Comparison of ENCODE assay signal across 1 cellular context in the genomic region with DNA sequence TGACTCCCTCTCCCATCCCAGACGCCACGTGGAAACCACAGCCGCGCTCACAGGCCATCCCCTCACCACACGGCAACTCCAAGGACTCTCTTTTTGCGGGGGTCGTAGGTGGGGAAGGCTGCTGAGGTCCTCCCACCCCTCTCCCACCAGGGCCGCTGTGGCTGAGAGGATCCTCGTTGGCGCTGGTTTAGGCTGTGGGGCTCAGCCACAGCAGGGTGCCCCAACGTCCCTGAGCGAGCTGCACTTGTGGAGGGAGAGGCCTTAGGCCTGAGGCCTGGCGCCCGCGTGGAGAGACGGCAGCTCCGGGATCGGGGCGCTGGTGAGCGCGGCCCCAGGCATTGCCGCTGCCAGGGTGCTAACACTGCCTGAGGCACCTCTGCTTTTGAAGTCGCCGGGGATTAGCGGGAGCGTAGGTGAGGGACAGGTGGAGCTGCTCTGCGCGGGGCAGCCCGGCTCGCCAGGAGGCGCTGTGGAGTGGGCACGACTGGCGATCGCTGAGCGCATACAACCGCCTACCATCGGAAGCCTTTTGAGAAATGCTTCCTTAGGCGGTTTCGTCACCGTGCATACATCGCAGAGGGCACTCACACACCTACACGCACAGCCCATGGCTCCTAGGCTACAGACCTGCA.
TF ChIP-seq lines count a peak whose summit lies in the region.

No MANE protein-coding gene starts in this region.

TF ChIP-seq in WTC11, 78 proteins besides CTCF, POLR2A, EP300 and RAD21 (continued from another document):
- TF ChIP-seq, protein P1, sequence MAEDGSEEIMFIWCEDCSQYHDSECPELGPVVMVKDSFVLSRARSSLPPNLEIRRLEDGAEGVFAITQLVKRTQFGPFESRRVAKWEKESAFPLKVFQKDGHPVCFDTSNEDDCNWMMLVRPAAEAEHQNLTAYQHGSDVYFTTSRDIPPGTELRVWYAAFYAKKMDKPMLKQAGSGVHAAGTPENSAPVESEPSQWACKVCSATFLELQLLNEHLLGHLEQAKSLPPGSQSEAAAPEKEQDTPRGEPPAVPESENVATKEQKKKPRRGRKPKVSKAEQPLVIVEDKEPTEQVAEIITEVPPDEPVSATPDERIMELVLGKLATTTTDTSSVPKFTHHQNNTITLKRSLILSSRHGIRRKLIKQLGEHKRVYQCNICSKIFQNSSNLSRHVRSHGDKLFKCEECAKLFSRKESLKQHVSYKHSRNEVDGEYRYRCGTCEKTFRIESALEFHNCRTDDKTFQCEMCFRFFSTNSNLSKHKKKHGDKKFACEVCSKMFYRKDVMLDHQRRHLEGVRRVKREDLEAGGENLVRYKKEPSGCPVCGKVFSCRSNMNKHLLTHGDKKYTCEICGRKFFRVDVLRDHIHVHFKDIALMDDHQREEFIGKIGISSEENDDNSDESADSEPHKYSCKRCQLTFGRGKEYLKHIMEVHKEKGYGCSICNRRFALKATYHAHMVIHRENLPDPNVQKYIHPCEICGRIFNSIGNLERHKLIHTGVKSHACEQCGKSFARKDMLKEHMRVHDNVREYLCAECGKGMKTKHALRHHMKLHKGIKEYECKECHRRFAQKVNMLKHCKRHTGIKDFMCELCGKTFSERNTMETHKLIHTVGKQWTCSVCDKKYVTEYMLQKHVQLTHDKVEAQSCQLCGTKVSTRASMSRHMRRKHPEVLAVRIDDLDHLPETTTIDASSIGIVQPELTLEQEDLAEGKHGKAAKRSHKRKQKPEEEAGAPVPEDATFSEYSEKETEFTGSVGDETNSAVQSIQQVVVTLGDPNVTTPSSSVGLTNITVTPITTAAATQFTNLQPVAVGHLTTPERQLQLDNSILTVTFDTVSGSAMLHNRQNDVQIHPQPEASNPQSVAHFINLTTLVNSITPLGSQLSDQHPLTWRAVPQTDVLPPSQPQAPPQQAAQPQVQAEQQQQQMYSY (CRISPR knock-in tag; IDR thresholded peaks at IDR 0.05) = no peak
- TF ChIP-seq, protein P2, sequence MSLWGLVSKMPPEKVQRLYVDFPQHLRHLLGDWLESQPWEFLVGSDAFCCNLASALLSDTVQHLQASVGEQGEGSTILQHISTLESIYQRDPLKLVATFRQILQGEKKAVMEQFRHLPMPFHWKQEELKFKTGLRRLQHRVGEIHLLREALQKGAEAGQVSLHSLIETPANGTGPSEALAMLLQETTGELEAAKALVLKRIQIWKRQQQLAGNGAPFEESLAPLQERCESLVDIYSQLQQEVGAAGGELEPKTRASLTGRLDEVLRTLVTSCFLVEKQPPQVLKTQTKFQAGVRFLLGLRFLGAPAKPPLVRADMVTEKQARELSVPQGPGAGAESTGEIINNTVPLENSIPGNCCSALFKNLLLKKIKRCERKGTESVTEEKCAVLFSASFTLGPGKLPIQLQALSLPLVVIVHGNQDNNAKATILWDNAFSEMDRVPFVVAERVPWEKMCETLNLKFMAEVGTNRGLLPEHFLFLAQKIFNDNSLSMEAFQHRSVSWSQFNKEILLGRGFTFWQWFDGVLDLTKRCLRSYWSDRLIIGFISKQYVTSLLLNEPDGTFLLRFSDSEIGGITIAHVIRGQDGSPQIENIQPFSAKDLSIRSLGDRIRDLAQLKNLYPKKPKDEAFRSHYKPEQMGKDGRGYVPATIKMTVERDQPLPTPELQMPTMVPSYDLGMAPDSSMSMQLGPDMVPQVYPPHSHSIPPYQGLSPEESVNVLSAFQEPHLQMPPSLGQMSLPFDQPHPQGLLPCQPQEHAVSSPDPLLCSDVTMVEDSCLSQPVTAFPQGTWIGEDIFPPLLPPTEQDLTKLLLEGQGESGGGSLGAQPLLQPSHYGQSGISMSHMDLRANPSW (CRISPR knock-in tag; conservative IDR thresholded peaks at IDR 0.05; ENCODE audit: low read depth) = 0 out of 2 replicates have a peak, but pooled peaks have one; percentile 56
